Comparison of ENCODE assay signal across 9 cellular contexts in the genomic region with DNA sequence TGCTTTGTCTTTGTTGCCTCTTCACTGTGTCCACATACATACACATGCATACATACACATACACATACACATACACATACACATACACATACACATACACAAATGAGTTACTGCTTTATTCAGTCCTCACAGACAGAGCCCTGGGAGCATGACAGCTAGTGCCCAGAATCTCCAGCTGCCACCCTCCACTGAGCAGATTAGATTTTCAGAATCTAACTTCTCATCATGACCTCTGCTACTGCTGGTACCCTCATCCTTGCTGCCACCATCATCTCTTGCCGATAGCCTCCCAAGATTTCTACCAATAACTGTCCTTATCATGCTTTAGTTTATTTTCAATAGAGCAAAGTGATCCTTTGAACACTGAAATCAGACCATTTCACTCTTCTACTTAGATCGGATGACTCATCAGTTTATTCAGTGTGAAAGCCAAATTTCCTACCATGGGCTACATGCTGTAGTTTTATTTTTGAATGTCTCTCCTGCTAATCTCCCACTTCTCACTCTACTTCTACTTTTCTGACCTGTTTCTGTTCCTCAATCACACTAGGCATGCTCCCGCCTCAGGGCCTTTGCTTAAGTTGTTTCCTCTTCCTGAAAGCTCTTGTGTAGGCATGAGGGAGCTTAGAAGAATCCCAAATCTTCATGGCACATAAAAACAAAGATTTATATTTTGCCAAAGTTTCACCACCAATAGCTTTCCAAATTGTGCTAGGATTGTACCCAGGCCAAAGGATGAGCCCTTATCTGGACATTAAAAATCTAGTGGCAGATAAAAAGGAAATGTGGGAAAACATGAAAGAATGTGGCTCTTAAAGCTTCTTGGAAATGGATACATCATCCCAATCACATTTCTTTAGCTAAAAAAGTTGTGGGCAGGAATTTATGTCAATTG. TPM values are rescaled to one million over a fixed set of nuclear protein-coding genes. Genes with fewer than 3 reads are reported as not detected.
DNase-seq lines count a peak whose midpoint lies in the region; TF ChIP-seq lines count a peak whose summit lies in the region.
"Had no signal": no experiment of that assay in that cellular context is flagged by ENCODE, and none has a peak within 500 bp of the region (broad histone marks: within the 10 kb centered on the region; RNA-seq: fewer than 3 reads in every experiment).

No MANE protein-coding gene starts in this region.

- H3K36me3 ChIP-seq in osteoblast (ENCODE audit: insufficient read depth, low read length) (no peaks in the 10 kb centered on the region), thyroid gland (no peaks in the 10 kb centered on the region)

- H3K4me2 ChIP-seq in osteoblast (ENCODE audit: insufficient read depth, low read length): peak overlapping the region; percentile 9

- no peaks in the 10 kb centered on the region for H4K20me1 ChIP-seq in osteoblast (ENCODE audit: insufficient read depth, low read length)

- TF ChIP-seq CTCF in GM12864 (IDR thresholded peaks at IDR 0.05; ENCODE audit: low read depth, low read length, missing control alignments) (no peak), chondrocyte (IDR thresholded peaks at IDR 0.05) (no peak), osteoblast (IDR thresholded peaks at IDR 0.05; ENCODE audit: extremely low read depth, low read depth, low read length) (no peak), thyroid gland (IDR thresholded peaks at IDR 0.05) (no peak)

- DNase-seq in GM12864 (ENCODE audit: low read depth) (peak; percentile 16), NAMALWA (ENCODE audit: low spot score) (peak; percentile 14), chondrocyte (ENCODE audit: low spot score) (no peak), osteoblast (ENCODE audit: insufficient read length, low spot score, missing footprints) (peak; percentile 30), NCI-H2196 treated with DMSO at 0.1 percent for 48 hours (lab: John Stamatoyannopoulos, UW; ENCODE audit: unreplicated experiment) (no peak), thyroid gland (no peak), SHP77 treated with DMSO at 0.1 percent for 48 hours (lab: John Stamatoyannopoulos, UW) (no peak), COLO829 (ENCODE audit: low spot score) (no peak)

- no peaks in the 10 kb centered on the region for H3K36me3 Mint-ChIP-seq in chondrocyte (ENCODE audit: low read depth)

- intact Hi-C loops in thyroid gland (cut with DNase I): no loop called here

- TF ChIP-seq POLR2A in thyroid gland (IDR thresholded peaks at IDR 0.05): no peak

- no peak overlapping the region for H3K4me3 ChIP-seq in GM12864 (ENCODE audit: low read depth, low read length)
- no peak overlapping the region for H3K4me3 ChIP-seq in osteoblast (ENCODE audit: insufficient read depth, low read length)
- no peak overlapping the region for H3K4me3 ChIP-seq in thyroid gland (replicated peaks in 1 of 3)

- peaks cover 3% of the 10 kb centered on the region for H3K9me3 Mint-ChIP-seq in chondrocyte (ENCODE audit: low read depth)

- H3K27ac ChIP-seq in osteoblast (ENCODE audit: low read depth, low read length): peak overlapping the region; percentile 70
- no peak overlapping the region for H3K27ac ChIP-seq in thyroid gland

- 84 to 91% methylated on average over 3 of the region's 3 CpGs for WGBS in thyroid gland, 2 donors

- no peaks in the 10 kb centered on the region for H3K27me3 Mint-ChIP-seq in chondrocyte (ENCODE audit: low read depth)

- H3K9me3 ChIP-seq in osteoblast (ENCODE audit: low read depth, low read length): no peaks in the 10 kb centered on the region
- H3K9me3 ChIP-seq in thyroid gland: no peaks in the 10 kb centered on the region

- no peak overlapping the region for H2AFZ ChIP-seq in osteoblast (ENCODE audit: low read length)

- peaks cover 61% of the 10 kb centered on the region for H3K4me1 Mint-ChIP-seq in chondrocyte (ENCODE audit: low read depth)

- H3K27me3 ChIP-seq in osteoblast (ENCODE audit: insufficient read depth, low read length) (no peaks in the 10 kb centered on the region), thyroid gland (no peaks in the 10 kb centered on the region)

- H3K27ac Mint-ChIP-seq in chondrocyte (ENCODE audit: unreplicated experiment): peak overlapping the region; percentile 78

- no peaks in the 10 kb centered on the region for H3K79me2 ChIP-seq in osteoblast (ENCODE audit: insufficient read depth, low read length)

- H3K4me3 Mint-ChIP-seq in chondrocyte (ENCODE audit: unreplicated experiment): no peak overlapping the region

- peaks cover 46% of the 10 kb centered on the region for H3K4me1 ChIP-seq in osteoblast (ENCODE audit: insufficient read depth, low read length)
- H3K4me1 ChIP-seq in thyroid gland: no peaks in the 10 kb centered on the region

RNA-seq across cellular contexts. Expression of a gene that starts 42.9 kb away (rescaled TPM):
- total RNA-seq in chondrocyte: not detected in 3 replicates
- total RNA-seq in osteoblast: 0.36 TPM in 1 of 2 replicates, not detected in the other
- not detected for total RNA-seq in thyroid gland
- total RNA-seq: urinary bladder had no signal

Comparison
In these comparisons a context has a peak if more than half of its experiments do, and no peak if none do; other contexts are left out.
1. DNase-seq: peak in GM12864 (single experiment), NAMALWA (single experiment) and osteoblast (single experiment); none in chondrocyte (single experiment), NCI-H2196 treated with DMSO at 0.1 percent for 48 hours (single experiment), thyroid gland (0 of 2), SHP77 treated with DMSO at 0.1 percent for 48 hours (single experiment) and COLO829 (single experiment).